21 cellular contexts compared by ENCODE assay signal in genomic region chr1:154579382-154579781, GRCh38. TPM values are rescaled to one million over a fixed set of nuclear protein-coding genes. Genes with fewer than 3 reads are reported as not detected.
"Had no signal": no experiment of that assay in that cellular context is flagged by ENCODE, and none has a peak within 500 bp of the region (broad histone marks: within the 10 kb centered on the region; RNA-seq: fewer than 3 reads in every experiment).

No MANE protein-coding gene starts in this region.

- H2AFZ ChIP-seq: neural progenitor cell had no signal

- H3K36me3 ChIP-seq: neural progenitor cell, uterus had no signal

- H3K4me3 ChIP-seq: coronary artery, gastroesophageal sphincter, heart right ventricle, neural progenitor cell, prostate gland, right atrium auricular region, tibial nerve, uterus had no signal

- H3K4me3 Mint-ChIP-seq: activated naive CD8-positive, alpha-beta T cell treated with anti-CD3 and anti-CD28 coated beads, Interleukin-2, amount 10 ng/mL, durations not matched to agents 7 days and 5 days; central memory CD8-positive, alpha-beta T cell; neural progenitor cell had no signal

- H3K9me3 ChIP-seq: gastroesophageal sphincter, heart right ventricle, prostate gland, right atrium auricular region, tibial nerve, uterus had no signal

- FAIRE-seq: endometrium had no signal

- H3K27ac ChIP-seq: coronary artery, gastroesophageal sphincter, neural progenitor cell, prostate gland, right atrium auricular region, tibial nerve, uterus had no signal

- H3K27me3 ChIP-seq: gastroesophageal sphincter, heart right ventricle, neural progenitor cell, right atrium auricular region, tibial nerve, uterus had no signal

- H3K9me3 Mint-ChIP-seq: activated naive CD8-positive, alpha-beta T cell treated with anti-CD3 and anti-CD28 coated beads, Interleukin-2, amount 10 ng/mL, durations not matched to agents 7 days and 5 days; central memory CD8-positive, alpha-beta T cell; neural progenitor cell had no signal

- H3K27me3 Mint-ChIP-seq: activated naive CD8-positive, alpha-beta T cell treated with anti-CD3 and anti-CD28 coated beads, Interleukin-2, amount 10 ng/mL, durations not matched to agents 7 days and 5 days; central memory CD8-positive, alpha-beta T cell had no signal

- ATAC-seq: esophagus mucosa; gastroesophageal sphincter; heart right ventricle; left ventricle myocardium superior; stimulated activated naive CD8-positive, alpha-beta T cell treated with anti-CD3 and anti-CD28 coated beads, Interleukin-15, Interleukin-2, amounts not matched to agents 100 U/mL and 50 U/mL, for 24 hours had no signal

- H3K9ac ChIP-seq: neural progenitor cell had no signal

- DNase-seq: activated CD4-positive, alpha-beta T cell treated with anti-CD3 and anti-CD28 coated beads, Interleukin-2, amount 50 U/mL, for 4 hours; activated CD4-positive, CD25-positive, alpha-beta regulatory T cell treated with anti-CD3 and anti-CD28 coated beads, Interleukin-2, amount 50 U/mL, for 72 hours; activated naive CD8-positive, alpha-beta T cell treated with anti-CD3 and anti-CD28 coated beads, Interleukin-2, amount 10 ng/mL, durations not matched to agents 7 days and 5 days; activated T-cell treated with anti-CD3 and anti-CD28 coated beads for 4 hours; heart right ventricle; left ventricle myocardium superior; stimulated activated CD4-positive, alpha-beta T cell treated with anti-CD3 and anti-CD28 coated beads, Interleukin-2, amount 100 ng/mL, for 24 hours; stimulated activated naive CD8-positive, alpha-beta T cell treated with anti-CD3 and anti-CD28 coated beads, Interleukin-15, Interleukin-2, amounts not matched to agents 100 U/mL and 50 U/mL, for 24 hours; uterus had no signal

- H3K4me1 ChIP-seq: prostate gland, uterus had no signal

- H3K27ac Mint-ChIP-seq: activated naive CD8-positive, alpha-beta T cell treated with anti-CD3 and anti-CD28 coated beads, Interleukin-2, amount 10 ng/mL, durations not matched to agents 7 days and 5 days; neural progenitor cell had no signal

- H3K4me2 ChIP-seq: neural progenitor cell had no signal

RNA-seq across cellular contexts. Expression of gene CHRNB2, which starts 11.8 kb away (rescaled TPM):
- total RNA-seq: activated naive CD8-positive, alpha-beta T cell treated with anti-CD3 and anti-CD28 coated beads, Interleukin-2, amount 10 ng/mL, durations not matched to agents 7 days and 5 days; aorta; left ventricle myocardium superior; mononuclear cell; T-helper 1 cell treated with Interleukin-12 subunit alpha and Interleukin-12 subunit beta and Interleukin-4 antibody, amounts not matched to agents 30 ng/mL and 1 ng/mL, for 36 hours; tibial nerve had no signal
